ENCODE assay signal across 17 cellular contexts in genomic region chr13:59250276-59250990, GRCh38.
"Had no signal": no experiment of that assay in that cellular context is flagged by ENCODE, and none has a peak within 500 bp of the region (broad histone marks: within the 10 kb centered on the region; RNA-seq: fewer than 3 reads in every experiment).

No MANE protein-coding gene starts in this region.

- ATAC-seq: pancreas; stimulated activated effector memory CD8-positive, alpha-beta T cell treated with anti-CD3 and anti-CD28 coated beads, Interleukin-12 subunit alpha, Interleukin-12 subunit beta, amount 100 ng/mL, for 72 hours; upper lobe of right lung had no signal

- H3K4me1 ChIP-seq: adrenal gland, pancreas, upper lobe of right lung had no signal

- H3K4me3 Mint-ChIP-seq: activated CD4-positive, alpha-beta memory T cell treated with anti-CD3 and anti-CD28 coated beads, Interleukin-2, amount 10 ng/mL, durations not matched to agents 7 days and 5 days; activated naive CD4-positive, alpha-beta T cell treated with anti-CD3 and anti-CD28 coated beads, Interleukin-2, amount 50 U/mL, for 24 hours; nephron progenitor cell; stimulated activated effector memory CD8-positive, alpha-beta T cell treated with anti-CD3 and anti-CD28 coated beads, Interleukin-12 subunit alpha, Interleukin-12 subunit beta, amount 100 ng/mL, for 72 hours had no signal

- H3K4me3 ChIP-seq: adrenal gland, esophagus muscularis mucosa, pancreas, thoracic aorta, upper lobe of right lung had no signal

- H3K27me3 ChIP-seq: adrenal gland, esophagus muscularis mucosa, pancreas, upper lobe of right lung had no signal

- H3K9me3 Mint-ChIP-seq: activated CD4-positive, alpha-beta memory T cell treated with anti-CD3 and anti-CD28 coated beads, Interleukin-2, amount 10 ng/mL, durations not matched to agents 7 days and 5 days; activated naive CD4-positive, alpha-beta T cell treated with anti-CD3 and anti-CD28 coated beads, Interleukin-2, amount 50 U/mL, for 24 hours; nephron progenitor cell had no signal

- H3K4me1 Mint-ChIP-seq: activated CD4-positive, alpha-beta memory T cell treated with anti-CD3 and anti-CD28 coated beads, Interleukin-2, amount 10 ng/mL, durations not matched to agents 7 days and 5 days; activated naive CD4-positive, alpha-beta T cell treated with anti-CD3 and anti-CD28 coated beads, Interleukin-2, amount 50 U/mL, for 24 hours; stimulated activated effector memory CD8-positive, alpha-beta T cell treated with anti-CD3 and anti-CD28 coated beads, Interleukin-12 subunit alpha, Interleukin-12 subunit beta, amount 100 ng/mL, for 72 hours had no signal

- H3K27ac ChIP-seq: adrenal gland, esophagus muscularis mucosa, pancreas, thoracic aorta, upper lobe of right lung, VCaP had no signal

- H3K36me3 Mint-ChIP-seq: activated naive CD4-positive, alpha-beta T cell treated with anti-CD3 and anti-CD28 coated beads, Interleukin-2, amount 50 U/mL, for 24 hours; stimulated activated effector memory CD8-positive, alpha-beta T cell treated with anti-CD3 and anti-CD28 coated beads, Interleukin-12 subunit alpha, Interleukin-12 subunit beta, amount 100 ng/mL, for 72 hours had no signal

- H3K9me3 ChIP-seq: adrenal gland, esophagus muscularis mucosa, pancreas, thoracic aorta, upper lobe of right lung had no signal

- H3K27me3 Mint-ChIP-seq: activated CD4-positive, alpha-beta memory T cell treated with anti-CD3 and anti-CD28 coated beads, Interleukin-2, amount 10 ng/mL, durations not matched to agents 7 days and 5 days; activated naive CD4-positive, alpha-beta T cell treated with anti-CD3 and anti-CD28 coated beads, Interleukin-2, amount 50 U/mL, for 24 hours had no signal

- H3K36me3 ChIP-seq: adrenal gland, esophagus muscularis mucosa, pancreas, thoracic aorta, upper lobe of right lung had no signal

- H3K27ac Mint-ChIP-seq: activated CD4-positive, alpha-beta memory T cell treated with anti-CD3 and anti-CD28 coated beads, Interleukin-2, amount 10 ng/mL, durations not matched to agents 7 days and 5 days; activated naive CD4-positive, alpha-beta T cell treated with anti-CD3 and anti-CD28 coated beads, Interleukin-2, amount 50 U/mL, for 24 hours; nephron progenitor cell; stimulated activated effector memory CD8-positive, alpha-beta T cell treated with anti-CD3 and anti-CD28 coated beads, Interleukin-12 subunit alpha, Interleukin-12 subunit beta, amount 100 ng/mL, for 72 hours had no signal

- DNase-seq: activated CD4-positive, alpha-beta memory T cell treated with anti-CD3 and anti-CD28 coated beads, Interleukin-2, amount 10 ng/mL, durations not matched to agents 7 days and 5 days; activated CD4-positive, alpha-beta T cell treated with anti-CD3 and anti-CD28 coated beads for 1 hour; activated CD8-positive, alpha-beta memory T cell treated with anti-CD3 and anti-CD28 coated beads, Interleukin-2, amount 50 U/mL, for 4 hours; activated effector memory CD4-positive, alpha-beta T cell treated with anti-CD3 and anti-CD28 coated beads, Interleukin-2, amount 50 U/mL, for 16 hours; activated T-cell treated with anti-CD3 and anti-CD28 coated beads, Interleukin-2, amount 50 U/mL, for 48 hours; adrenal gland; glutamatergic neuron; nephron progenitor cell; pancreas; retina; T-helper 1 cell; upper lobe of right lung had no signal
